ENCODE assay signal across 8 cellular contexts in the genomic region with DNA sequence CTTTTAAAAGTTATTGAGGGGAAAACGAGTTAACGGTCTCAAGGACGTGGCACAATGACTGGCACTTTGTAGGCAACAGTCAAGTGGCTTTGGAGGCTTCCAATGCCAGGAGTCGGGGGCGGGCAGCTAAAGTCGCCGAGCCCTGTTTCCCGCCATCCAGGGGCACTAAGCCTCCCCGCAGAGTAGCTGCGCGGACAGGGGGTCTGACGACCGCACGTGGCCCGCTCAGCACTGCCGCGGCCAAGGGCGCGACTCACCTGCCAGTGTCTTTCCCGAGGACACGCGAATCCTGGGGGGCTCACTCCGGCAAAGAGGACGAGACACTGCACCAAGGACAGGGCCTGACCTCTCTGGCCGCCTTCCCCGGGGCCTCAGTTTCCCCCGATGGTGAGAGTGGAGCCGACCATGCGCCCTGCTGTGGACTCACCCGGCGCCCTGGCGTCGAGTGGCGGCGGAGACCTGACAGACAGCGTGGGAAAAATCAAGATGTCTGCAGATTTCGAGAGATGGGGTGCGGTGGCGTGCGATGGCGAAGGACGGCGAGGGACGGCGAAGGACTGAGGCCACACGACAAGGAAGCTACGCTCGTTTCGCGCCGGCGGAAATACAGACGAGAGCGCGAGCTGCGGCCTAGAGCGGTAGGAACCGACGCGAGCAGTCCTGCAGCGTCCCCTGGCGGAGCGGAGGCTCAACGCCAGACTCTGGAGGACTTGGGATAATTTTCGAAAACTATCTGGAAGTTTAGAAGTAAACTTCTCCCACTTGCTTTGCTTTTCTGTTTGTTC. TPM values are rescaled to one million over a fixed set of nuclear protein-coding genes. Genes with fewer than 3 reads are reported as not detected.
DNase-seq lines count a peak whose midpoint lies in the region; ATAC-seq, FAIRE-seq and TF ChIP-seq lines count a peak whose summit lies in the region.

A gene (minus strand): TSS at position 559 of the 785 bp plus-strand sequence.

- peaks cover 21% of the 10 kb centered on the region for H3K36me3 Mint-ChIP-seq in chondrocyte (ENCODE audit: low read depth)

- no peaks in the 10 kb centered on the region for H3K27me3 Mint-ChIP-seq in chondrocyte (ENCODE audit: low read depth)

- peaks cover 43% of the 10 kb centered on the region for H3K4me1 Mint-ChIP-seq in chondrocyte (ENCODE audit: low read depth)

- peak within 1 kb of the TSS; percentile 97 for H3K27ac Mint-ChIP-seq in chondrocyte (ENCODE audit: unreplicated experiment)

- H3K4me3 Mint-ChIP-seq in chondrocyte (ENCODE audit: unreplicated experiment) = peak within 1 kb of the TSS; percentile 94

- DNase-seq in NCI-H510A (lab: John Stamatoyannopoulos, UW) (peak; percentile 95), chondrocyte (ENCODE audit: low spot score) (peak; percentile 96), kidney glomerular epithelial cell (lab: John Stamatoyannopoulos, UW) (peak; percentile 72)
- peak; percentile 83 to 85 for DNase-seq in activated CD4-positive, alpha-beta T cell treated with anti-CD3 and anti-CD28 coated beads for 24 hours (ENCODE audit: low read depth in 2 of 2)
- DNase-seq in stimulated activated CD4-positive, alpha-beta T cell treated with anti-CD3 and anti-CD28 coated beads, Interleukin-15, amount 100 ng/mL, for 48 hours (ENCODE audit: low read depth in 2 of 2) = peak; percentile 82 to 83

- peak; percentile 3 for FAIRE-seq in A204.1 (lab: Jason Lieb, UNC)

- H3K9me3 Mint-ChIP-seq in chondrocyte (ENCODE audit: low read depth) = peaks cover 2% of the 10 kb centered on the region

- TF ChIP-seq CTCF in chondrocyte (IDR thresholded peaks at IDR 0.05) = peak; percentile 99

- ATAC-seq in GM18519 (IDR thresholded peaks at IDR 0.05; ENCODE audit: low FRiP score, unreplicated experiment) = peak; percentile 63
- ATAC-seq in HG03280 (IDR thresholded peaks at IDR 0.05; ENCODE audit: unreplicated experiment) = peak; percentile 64

RNA-seq across cellular contexts. Expression of the gene that starts here (rescaled TPM):
- 20.8 to 24.1 TPM (median 23.6 TPM) in 3 replicates for total RNA-seq in chondrocyte

Comparison
In these comparisons a context has a peak if more than half of its experiments do, and no peak if none do; other contexts are left out.
1. Peak in every context shown above with its lines: DNase-seq and ATAC-seq.